ENCODE assay signal across 9 cellular contexts in the genomic region with DNA sequence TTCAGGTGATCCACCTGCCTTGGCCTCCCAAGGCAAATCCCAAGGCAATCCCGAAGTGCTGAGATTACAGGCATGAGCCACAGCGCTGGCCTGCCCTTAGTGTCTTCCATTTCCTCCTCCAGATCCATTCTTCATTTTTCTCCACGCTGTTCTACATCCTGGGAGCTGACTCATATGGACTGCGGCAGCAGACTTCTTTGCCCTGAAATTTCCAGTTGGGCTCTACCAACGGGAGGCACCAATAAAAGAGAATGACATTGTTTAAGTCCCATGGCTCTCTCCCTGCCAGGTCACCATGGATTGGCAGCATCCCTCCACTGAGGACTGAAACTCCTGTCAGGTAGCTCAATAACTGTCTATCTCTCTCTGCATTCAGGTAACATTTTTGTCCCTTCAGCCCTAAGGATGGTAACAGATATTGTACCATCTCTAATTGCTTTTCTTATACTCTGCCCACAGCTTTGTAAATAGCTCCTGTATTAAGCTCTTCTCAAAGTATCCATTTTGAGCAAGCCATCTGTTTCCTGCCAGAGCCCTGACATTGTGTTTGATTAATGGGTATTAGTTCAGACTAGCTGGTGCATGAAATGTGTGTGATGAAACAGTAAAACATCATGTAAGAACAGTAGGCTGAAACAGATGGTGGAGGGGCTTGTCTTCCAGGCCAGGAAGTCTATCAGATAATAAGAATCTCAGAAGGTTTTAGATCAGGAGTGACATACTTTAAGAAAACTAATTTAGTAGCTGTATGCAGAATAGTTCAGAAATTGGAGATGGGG. TPM values are rescaled to one million over a fixed set of nuclear protein-coding genes. Genes with fewer than 3 reads are reported as not detected.
DNase-seq lines count a peak whose midpoint lies in the region; ATAC-seq and TF ChIP-seq lines count a peak whose summit lies in the region.
"Had no signal": no experiment of that assay in that cellular context is flagged by ENCODE, and none has a peak within 500 bp of the region (broad histone marks: within the 10 kb centered on the region; RNA-seq: fewer than 3 reads in every experiment).

No MANE protein-coding gene starts in this region.

- H3K4me1 ChIP-seq in ovary (ENCODE audit: insufficient read depth): peaks cover 5% of the 10 kb centered on the region
- peaks cover 0 to 9% of the 10 kb centered on the region in 2 donors for H3K4me1 ChIP-seq in uterus

- no peak for ATAC-seq in GM19328 (IDR thresholded peaks at IDR 0.05; ENCODE audit: unreplicated experiment)

- H3K27me3 ChIP-seq in ovary: no peaks in the 10 kb centered on the region
- H3K27me3 ChIP-seq in uterus: no peaks in the 10 kb centered on the region

- H3K27ac ChIP-seq in ovary (no peak overlapping the region), uterus (no peak overlapping the region)

- intact Hi-C loops in ovary (cut with DNase I) (no loop called here), uterus (cut with DNase I; ENCODE audit: low total_unique reads) (no loop called here)

- H3K36me3 ChIP-seq in ovary: no peaks in the 10 kb centered on the region
- H3K36me3 ChIP-seq in uterus: no peaks in the 10 kb centered on the region

- TF ChIP-seq CTCF in ovary (IDR thresholded peaks at IDR 0.05) (no peak), uterus (IDR thresholded peaks at IDR 0.05) (no peak)

- DNase-seq in T-helper 2 cell treated with Interferon-gamma antibody and Interleukin-4, amounts not matched to agents 5 μg/mL and 100 μg/mL, for 36 hours (ENCODE audit: low spot score): no peak
- DNase-seq in T-helper 2 cell (no peak), NCI-H69 (lab: John Stamatoyannopoulos, UW) (peak; percentile 97), dermis microvascular lymphatic vessel endothelial cell (ENCODE audit: low read depth in 2 of 2) (peak; percentile 47 to 88), skeletal muscle cell (ENCODE audit: low read depth) (peak; percentile 37), ovary (no peak), uterus (no peak)

- TF ChIP-seq POLR2A in ovary (IDR thresholded peaks at IDR 0.05) (no peak), uterus (IDR thresholded peaks at IDR 0.05) (no peak)

- H3K27ac Mint-ChIP-seq in T-helper 2 cell treated with Interferon-gamma antibody and Interleukin-4, amounts not matched to agents 5 μg/mL and 100 μg/mL, for 36 hours: no peak overlapping the region

- H3K4me3 ChIP-seq in skeletal muscle cell (ENCODE audit: low read depth, low read length) (no peak overlapping the region), ovary (no peak overlapping the region), uterus (no peak overlapping the region)

- 68 to 74% (median 72%) methylated on average over 5 of the region's 5 CpGs for WGBS in ovary, 3 donors

- H3K9me3 Mint-ChIP-seq in T-helper 2 cell treated with Interferon-gamma antibody and Interleukin-4, amounts not matched to agents 5 μg/mL and 100 μg/mL, for 36 hours: no peaks in the 10 kb centered on the region

- TF ChIP-seq EP300 in ovary (IDR thresholded peaks at IDR 0.05): no peak

- H3K36me3 Mint-ChIP-seq in T-helper 2 cell treated with Interferon-gamma antibody and Interleukin-4, amounts not matched to agents 5 μg/mL and 100 μg/mL, for 36 hours (ENCODE audit: low read depth): peaks cover 12% of the 10 kb centered on the region

- peak overlapping the region; percentile 12 for H3K4me3 Mint-ChIP-seq in T-helper 2 cell treated with Interferon-gamma antibody and Interleukin-4, amounts not matched to agents 5 μg/mL and 100 μg/mL, for 36 hours

- H3K9me3 ChIP-seq in ovary: no peaks in the 10 kb centered on the region
- H3K9me3 ChIP-seq in uterus: no peaks in the 10 kb centered on the region

- H3K4me1 Mint-ChIP-seq in T-helper 2 cell treated with Interferon-gamma antibody and Interleukin-4, amounts not matched to agents 5 μg/mL and 100 μg/mL, for 36 hours (ENCODE audit: low read depth): peaks cover 10% of the 10 kb centered on the region

- H3K27me3 Mint-ChIP-seq in T-helper 2 cell treated with Interferon-gamma antibody and Interleukin-4, amounts not matched to agents 5 μg/mL and 100 μg/mL, for 36 hours (ENCODE audit: low read depth): peaks cover 12% of the 10 kb centered on the region

RNA-seq across cellular contexts. Expression of a gene that starts 3.6 kb away (rescaled TPM):
- total RNA-seq in dermis microvascular lymphatic vessel endothelial cell: 29.1 and 36.4 TPM in 2 replicates
- total RNA-seq in ovary: 10 to 100 TPM; 15.2 to 18.7 (median 16.7) TPM
- 10 to 100 TPM; 14.1 to 15.4 TPM for polyA plus RNA-seq in ovary
- total RNA-seq in uterus: 10 to 100 TPM in 3 of 4 donors, 1 to 10 TPM in 1; 7.9 to 48.7 (median 14.6) TPM

RNA-seq across cellular contexts. Expression of a gene that starts 19.9 kb away (rescaled TPM):
- 0.13 and 0.38 TPM in 2 replicates for total RNA-seq in dermis microvascular lymphatic vessel endothelial cell
- 1 to 10 TPM in 5 of 7 donors, under 1 TPM in 2; 0.80 to 6.8 (median 4.2) TPM for total RNA-seq in ovary
- 1 to 10 TPM; 2.0 to 2.8 TPM for polyA plus RNA-seq in ovary
- 1 to 10 TPM in 3 of 4 donors, not detected in 1; 2.0 to 7.0 (median 5.8) TPM for total RNA-seq in uterus
- total RNA-seq: mononuclear cell had no signal

RNA-seq across cellular contexts. Expression of a gene that starts 39.5 kb away (rescaled TPM):
- 3.0 and 5.6 TPM in 2 replicates for total RNA-seq in dermis microvascular lymphatic vessel endothelial cell
- 10 to 100 TPM; 13.3 to 27.1 (median 25.4) TPM for total RNA-seq in ovary
- 10 to 100 TPM; 10.5 to 24.9 TPM for polyA plus RNA-seq in ovary
- total RNA-seq in uterus: 10 to 100 TPM in 3 of 4 donors, 1 to 10 TPM in 1; 7.4 to 35.3 (median 18.2) TPM

Comparison
In these comparisons a context has a peak if more than half of its experiments do, and no peak if none do; other contexts are left out.
1. DNase-seq: peak in NCI-H69 (single experiment), dermis microvascular lymphatic vessel endothelial cell (2 of 2) and skeletal muscle cell (single experiment); none in T-helper 2 cell treated with Interferon-gamma antibody and Interleukin-4, amounts not matched to agents 5 μg/mL and 100 μg/mL, for 36 hours (single experiment), T-helper 2 cell (0 of 5), ovary (0 of 5) and uterus (0 of 2).